Comparison of ENCODE assay signal across 8 cellular contexts in the genomic region with DNA sequence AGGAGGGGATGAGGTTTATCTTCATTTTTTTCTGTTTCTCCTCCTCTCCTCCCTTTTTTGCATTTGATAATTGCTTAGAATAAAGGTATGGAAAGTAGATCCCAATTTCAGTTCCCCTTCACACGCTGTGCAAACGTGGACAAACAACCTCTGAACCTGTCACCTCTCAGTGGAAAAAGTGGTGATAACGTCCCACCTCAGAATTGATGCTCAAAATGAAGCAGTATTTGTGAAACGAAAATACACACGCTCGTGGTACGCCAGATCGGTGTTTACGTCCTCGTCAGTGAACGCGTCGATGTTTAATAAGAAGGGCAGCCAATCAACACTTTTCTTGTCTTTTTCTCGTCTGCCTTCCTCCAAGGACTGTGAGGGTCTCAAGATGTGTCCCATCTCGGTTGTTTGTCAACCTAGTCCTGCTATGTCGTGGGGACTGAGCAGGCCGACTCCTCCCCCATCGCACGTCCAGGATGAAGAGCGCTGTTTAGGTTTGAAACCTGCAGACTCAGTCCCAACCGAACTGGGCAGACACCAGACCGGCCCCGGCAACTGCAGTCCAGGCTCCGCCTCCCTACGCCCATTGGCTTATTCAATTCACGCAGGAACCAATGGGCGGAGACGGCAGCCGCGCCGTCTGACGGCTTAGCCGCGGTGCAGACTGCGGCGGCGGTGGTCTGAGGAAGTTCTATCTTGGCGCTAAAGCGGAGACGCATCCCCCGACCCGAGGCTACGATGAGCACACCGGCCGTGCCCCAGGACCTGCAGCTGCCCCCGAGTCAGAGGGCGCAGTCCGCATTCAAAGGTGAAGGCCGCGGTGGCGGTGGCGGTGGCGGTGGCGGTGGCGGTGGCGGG. TPM values are rescaled to one million over a fixed set of nuclear protein-coding genes. Genes with fewer than 3 reads are reported as not detected.
DNase-seq lines count a peak whose midpoint lies in the region; ATAC-seq, FAIRE-seq and TF ChIP-seq lines count a peak whose summit lies in the region.

A gene with protein sequence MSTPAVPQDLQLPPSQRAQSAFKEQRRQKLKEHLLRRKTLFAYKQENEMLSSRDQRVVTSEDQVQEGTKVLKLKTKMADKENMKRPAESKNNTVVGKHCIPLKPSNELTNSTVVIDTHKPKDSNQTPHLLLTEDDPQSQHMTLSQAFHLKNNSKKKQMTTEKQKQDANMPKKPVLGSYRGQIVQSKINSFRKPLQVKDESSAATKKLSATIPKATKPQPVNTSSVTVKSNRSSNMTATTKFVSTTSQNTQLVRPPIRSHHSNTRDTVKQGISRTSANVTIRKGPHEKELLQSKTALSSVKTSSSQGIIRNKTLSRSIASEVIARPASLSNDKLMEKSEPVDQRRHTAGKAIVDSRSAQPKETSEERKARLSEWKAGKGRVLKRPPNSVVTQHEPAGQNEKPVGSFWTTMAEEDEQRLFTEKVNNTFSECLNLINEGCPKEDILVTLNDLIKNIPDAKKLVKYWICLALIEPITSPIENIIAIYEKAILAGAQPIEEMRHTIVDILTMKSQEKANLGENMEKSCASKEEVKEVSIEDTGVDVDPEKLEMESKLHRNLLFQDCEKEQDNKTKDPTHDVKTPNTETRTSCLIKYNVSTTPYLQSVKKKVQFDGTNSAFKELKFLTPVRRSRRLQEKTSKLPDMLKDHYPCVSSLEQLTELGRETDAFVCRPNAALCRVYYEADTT (plus strand): TSS at position 654 of the 852 bp plus-strand sequence. CDS start 79 bp downstream, at position 733.

- H3K27ac Mint-ChIP-seq in T-helper 1 cell treated with Interleukin-12 subunit alpha and Interleukin-12 subunit beta and Interleukin-4 antibody, amounts not matched to agents 30 μg/mL and 1 μg/mL, for 36 hours = peak within 1 kb of the TSS; percentile 88

- H3K27me3 ChIP-seq in left ventricle myocardium inferior (ENCODE audit: low read depth) (no peaks in the 10 kb centered on the region), prostate gland (replicated peaks; ENCODE audit: insufficient read depth) (no peaks in the 10 kb centered on the region)

- 1% methylated on average over 34 of the region's 56 CpGs for WGBS in prostate gland

- peak; percentile 96 for DNase-seq in GM13977 (ENCODE audit: low spot score)
- DNase-seq in NCI-H1694 (lab: John Stamatoyannopoulos, UW) = peak; percentile 83
- DNase-seq in amygdala (lab: John Stamatoyannopoulos, UW) = peak; percentile 27 to 93 (median 84)
- peak; percentile 93 for DNase-seq in left ventricle myocardium inferior
- DNase-seq in prostate gland (ENCODE audit: low spot score) = peak; percentile 96
- peak; percentile 91 for DNase-seq in urothelium cell line (ENCODE audit: low spot score)

- peak within 1 kb of the TSS; percentile 93 for H3K4me3 Mint-ChIP-seq in T-helper 1 cell treated with Interleukin-12 subunit alpha and Interleukin-12 subunit beta and Interleukin-4 antibody, amounts not matched to agents 30 μg/mL and 1 μg/mL, for 36 hours

- H3K36me3 ChIP-seq in left ventricle myocardium inferior = peaks cover 4% of the 10 kb centered on the region
- H3K36me3 ChIP-seq in prostate gland = no peaks in the 10 kb centered on the region

- H3K4me3 ChIP-seq in left ventricle myocardium inferior (peak within 1 kb of the TSS; percentile 87), prostate gland (peak within 1 kb of the TSS; percentile 74 to 88)

- H3K4me1 ChIP-seq in left ventricle myocardium inferior = peaks cover 33% of the 10 kb centered on the region
- peaks cover 2% of the 10 kb centered on the region for H3K4me1 ChIP-seq in prostate gland (replicated peaks)

- in situ Hi-C loops in GM13977 (cut with MboI; ENCODE audit: low pct_unique_long_range_greater_than_20kb, low sequenced_read_pairs, unreplicated experiment) = no loop called here

- H3K36me3 Mint-ChIP-seq in T-helper 1 cell treated with Interleukin-12 subunit alpha and Interleukin-12 subunit beta and Interleukin-4 antibody, amounts not matched to agents 30 μg/mL and 1 μg/mL, for 36 hours (ENCODE audit: low read depth) = peaks cover 11% of the 10 kb centered on the region

- H3K4me1 Mint-ChIP-seq in T-helper 1 cell treated with Interleukin-12 subunit alpha and Interleukin-12 subunit beta and Interleukin-4 antibody, amounts not matched to agents 30 μg/mL and 1 μg/mL, for 36 hours (ENCODE audit: low read depth) = peaks cover 39% of the 10 kb centered on the region

- FAIRE-seq in urothelium cell line (lab: Jason Lieb, UNC) = no peak

- H3K9me3 Mint-ChIP-seq in T-helper 1 cell treated with Interleukin-12 subunit alpha and Interleukin-12 subunit beta and Interleukin-4 antibody, amounts not matched to agents 30 μg/mL and 1 μg/mL, for 36 hours = no peaks in the 10 kb centered on the region

- H3K27ac ChIP-seq in left ventricle myocardium inferior (replicated peaks) = peak within 1 kb of the TSS; percentile 92
- peak within 1 kb of the TSS; percentile 74 to 93 for H3K27ac ChIP-seq in prostate gland

- TF ChIP-seq CTCF in GM13977 (IDR thresholded peaks at IDR 0.05; ENCODE audit: extremely low read depth, insufficient read depth, missing control alignments) = no peak
- TF ChIP-seq CTCF in left ventricle myocardium inferior (IDR thresholded peaks at IDR 0.05; ENCODE audit: borderline replicate concordance) = no peak
- TF ChIP-seq CTCF in prostate gland (IDR thresholded peaks at IDR 0.05) = peak in 1 of 4 experiments; percentile 9

- H3K27me3 Mint-ChIP-seq in T-helper 1 cell treated with Interleukin-12 subunit alpha and Interleukin-12 subunit beta and Interleukin-4 antibody, amounts not matched to agents 30 μg/mL and 1 μg/mL, for 36 hours (ENCODE audit: low read depth) = peaks cover 3% of the 10 kb centered on the region

- peak; percentile 77 for ATAC-seq in HG02884 (IDR thresholded peaks at IDR 0.05; ENCODE audit: unreplicated experiment)

- intact Hi-C loops in left ventricle myocardium inferior (cut with micrococcal nuclease) (no loop called here), prostate gland (cut with DNase I) (loop anchor here (5.0 to 10.0 kb wide), 5 partner anchors 108 to 1000 kb away; partner anchors contain the start of genes ALG11, ATP7B, INTS6 and SUGT1)

- no peaks in the 10 kb centered on the region for H3K9me3 ChIP-seq in left ventricle myocardium inferior (replicated peaks)
- no peaks in the 10 kb centered on the region for H3K9me3 ChIP-seq in prostate gland

- peak; percentile 95 for TF ChIP-seq POLR2A in prostate gland (IDR thresholded peaks at IDR 0.05)

RNA-seq across cellular contexts. Expression of the gene that starts here (rescaled TPM):
- total RNA-seq in left ventricle myocardium inferior (8.2 TPM), prostate gland (10 to 100 TPM; 11.3 to 22.2 TPM)

Comparison
In these comparisons a context has a peak if more than half of its experiments do, and no peak if none do; other contexts are left out.
1. Peak in every context shown above with its lines: DNase-seq, ATAC-seq, H3K4me3 ChIP-seq and H3K27ac ChIP-seq.